Comparison of ENCODE assay signal across 28 cellular contexts in the genomic region with DNA sequence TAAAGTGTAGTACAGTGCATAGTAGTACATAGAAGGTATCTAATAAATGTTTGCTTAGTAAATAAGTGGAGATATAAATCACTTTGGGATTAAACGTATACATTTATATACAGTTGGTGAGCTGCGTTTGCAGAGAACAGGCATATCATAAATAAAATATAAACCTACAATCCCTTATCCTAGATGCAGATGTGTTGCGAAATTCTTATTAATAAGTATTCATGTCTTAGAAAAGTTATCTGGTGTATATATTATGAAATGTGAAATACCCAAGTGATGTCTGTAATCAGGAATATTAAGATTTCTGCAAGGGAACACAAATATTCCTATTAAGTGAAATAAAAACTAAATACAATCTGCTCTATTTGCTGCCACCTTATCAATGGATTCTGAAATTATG.
"Had no signal": no experiment of that assay in that cellular context is flagged by ENCODE, and none has a peak within 500 bp of the region (broad histone marks: within the 10 kb centered on the region; RNA-seq: fewer than 3 reads in every experiment).

No MANE protein-coding gene starts in this region.

- H3K27ac Mint-ChIP-seq: activated CD4-positive, alpha-beta memory T cell treated with anti-CD3 and anti-CD28 coated beads for 36 hours; activated CD4-positive, alpha-beta T cell treated with anti-CD3 and anti-CD28 coated beads, Interleukin-2, amount 10 ng/mL, durations not matched to agents 24 days and 14 days; activated CD8-positive, alpha-beta T cell treated with anti-CD3 and anti-CD28 coated beads, Interleukin-2, amount 10 ng/mL, durations not matched to agents 7 days and 5 days; activated naive CD4-positive, alpha-beta T cell treated with anti-CD3 and anti-CD28 coated beads, Interleukin-2, amount 10 ng/mL, durations not matched to agents 7 days and 5 days; activated naive CD8-positive, alpha-beta T cell treated with anti-CD3 and anti-CD28 coated beads, Interleukin-2, amount 50 U/mL, for 24 hours had no signal

- ATAC-seq: activated CD8-positive, alpha-beta memory T cell treated with anti-CD3 and anti-CD28 coated beads, Interleukin-2, amount 10 ng/mL, durations not matched to agents 7 days and 5 days; activated CD8-positive, alpha-beta T cell treated with anti-CD3 and anti-CD28 coated beads, Interleukin-2, amount 10 ng/mL, durations not matched to agents 7 days and 5 days; activated naive CD8-positive, alpha-beta T cell treated with anti-CD3 and anti-CD28 coated beads, Interleukin-2, amount 50 U/mL, for 24 hours; body of pancreas; gastroesophageal sphincter; heart right ventricle had no signal

- DNase-seq: activated CD4-positive, alpha-beta T cell treated with anti-CD3 and anti-CD28 coated beads, Interleukin-2, amount 10 ng/mL, durations not matched to agents 24 days and 14 days; activated CD4-positive, CD25-positive, alpha-beta regulatory T cell; activated CD4-positive, CD25-positive, alpha-beta regulatory T cell treated with anti-CD3 and anti-CD28 coated beads, Interleukin-2, amount 50 U/mL, for 72 hours; activated CD8-positive, alpha-beta memory T cell treated with anti-CD3 and anti-CD28 coated beads, Interleukin-2, amount 10 ng/mL, durations not matched to agents 7 days and 5 days; activated CD8-positive, alpha-beta memory T cell treated with anti-CD3 and anti-CD28 coated beads, Interleukin-2, amount 50 U/mL, for 4 hours; activated CD8-positive, alpha-beta T cell treated with anti-CD3 and anti-CD28 coated beads, Interleukin-2, amount 10 ng/mL, durations not matched to agents 7 days and 5 days; activated gamma-delta T cell; activated naive CD4-positive, alpha-beta T cell; activated naive CD4-positive, alpha-beta T cell treated with anti-CD3 and anti-CD28 coated beads, Interleukin-2, amount 10 ng/mL, durations not matched to agents 7 days and 5 days; activated naive CD8-positive, alpha-beta T cell treated with anti-CD3 and anti-CD28 coated beads, Interleukin-2, amount 50 U/mL, for 24 hours; activated T-cell treated with anti-CD3 and anti-CD28 coated beads, Interleukin-2, amount 50 U/mL, for 48 hours; adrenal gland; amygdala; aorta; body of pancreas; central memory CD4-positive, alpha-beta T cell; cerebellar nuclear complex; colonic mucosa; effector CD8-positive, alpha-beta T cell; esophagus squamous epithelium; foreskin melanocyte; heart right ventricle; T-helper 1 cell had no signal

- H3K27me3 Mint-ChIP-seq: activated CD4-positive, alpha-beta memory T cell treated with anti-CD3 and anti-CD28 coated beads for 36 hours; activated CD4-positive, alpha-beta T cell treated with anti-CD3 and anti-CD28 coated beads for 36 hours; activated CD4-positive, alpha-beta T cell treated with anti-CD3 and anti-CD28 coated beads, Interleukin-2, amount 10 ng/mL, durations not matched to agents 24 days and 14 days; activated CD8-positive, alpha-beta memory T cell treated with anti-CD3 and anti-CD28 coated beads, Interleukin-2, amount 10 ng/mL, durations not matched to agents 7 days and 5 days; activated naive CD4-positive, alpha-beta T cell treated with anti-CD3 and anti-CD28 coated beads, Interleukin-2, amount 10 ng/mL, durations not matched to agents 7 days and 5 days; activated naive CD8-positive, alpha-beta T cell treated with anti-CD3 and anti-CD28 coated beads, Interleukin-2, amount 50 U/mL, for 24 hours had no signal

- H3K9me3 Mint-ChIP-seq: activated CD4-positive, alpha-beta memory T cell treated with anti-CD3 and anti-CD28 coated beads for 36 hours; activated CD4-positive, alpha-beta T cell treated with anti-CD3 and anti-CD28 coated beads, Interleukin-2, amount 10 ng/mL, durations not matched to agents 24 days and 14 days; activated naive CD4-positive, alpha-beta T cell treated with anti-CD3 and anti-CD28 coated beads, Interleukin-2, amount 10 ng/mL, durations not matched to agents 7 days and 5 days; activated naive CD4-positive, alpha-beta T cell treated with anti-CD3 and anti-CD28 coated beads, Interleukin-2, amount 50 U/mL, for 72 hours; activated naive CD8-positive, alpha-beta T cell treated with anti-CD3 and anti-CD28 coated beads, Interleukin-2, amount 50 U/mL, for 24 hours had no signal

- H3K27me3 ChIP-seq: adrenal gland, body of pancreas, colonic mucosa, esophagus squamous epithelium, gastroesophageal sphincter, heart right ventricle had no signal

- H3K27ac ChIP-seq: adrenal gland, body of pancreas, colonic mucosa, epithelial cell of prostate, esophagus squamous epithelium, gastroesophageal sphincter, heart right ventricle had no signal

- H3K4me3 Mint-ChIP-seq: activated CD4-positive, alpha-beta memory T cell treated with anti-CD3 and anti-CD28 coated beads for 36 hours; activated CD4-positive, alpha-beta T cell treated with anti-CD3 and anti-CD28 coated beads for 36 hours; activated CD4-positive, alpha-beta T cell treated with anti-CD3 and anti-CD28 coated beads, Interleukin-2, amount 10 ng/mL, durations not matched to agents 24 days and 14 days; activated CD8-positive, alpha-beta memory T cell treated with anti-CD3 and anti-CD28 coated beads, Interleukin-2, amount 10 ng/mL, durations not matched to agents 7 days and 5 days; activated CD8-positive, alpha-beta T cell treated with anti-CD3 and anti-CD28 coated beads, Interleukin-2, amount 10 ng/mL, durations not matched to agents 7 days and 5 days; activated naive CD4-positive, alpha-beta T cell treated with anti-CD3 and anti-CD28 coated beads, Interleukin-2, amount 10 ng/mL, durations not matched to agents 7 days and 5 days; activated naive CD8-positive, alpha-beta T cell treated with anti-CD3 and anti-CD28 coated beads, Interleukin-2, amount 50 U/mL, for 24 hours had no signal

- H3K4me1 ChIP-seq: colonic mucosa had no signal

- H3K9me3 ChIP-seq: adrenal gland, body of pancreas, colonic mucosa, esophagus squamous epithelium had no signal

- H3K4me3 ChIP-seq: adrenal gland, body of pancreas, colonic mucosa, esophagus squamous epithelium, gastroesophageal sphincter, heart right ventricle had no signal
